ENCODE assay signal across 9 cellular contexts in genomic region chr7:44634839-44635591, GRCh38. TPM values are rescaled to one million over a fixed set of nuclear protein-coding genes. Genes with fewer than 3 reads are reported as not detected.
A peak's percentile ranks its signal among the peaks of the same experiment; 100 is the strongest.
DNase-seq lines count a peak whose midpoint lies in the region; ATAC-seq, FAIRE-seq and TF ChIP-seq lines count a peak whose summit lies in the region.
"Had no signal": no experiment of that assay in that cellular context is flagged by ENCODE, and none has a peak within 500 bp of the region (broad histone marks: within the 10 kb centered on the region; RNA-seq: fewer than 3 reads in every experiment).

No MANE protein-coding gene starts in this region.

- H3K9ac ChIP-seq in endothelial cell of umbilical vein (replicated peaks; ENCODE audit: extremely low read depth, insufficient read depth, low read length) = no peak overlapping the region

- H3K4me1 Mint-ChIP-seq in CD4-positive, alpha-beta T cell (ENCODE audit: low read depth) = peaks cover 85% of the 10 kb centered on the region
- peaks cover 86% of the 10 kb centered on the region in 2 donors for H3K4me1 Mint-ChIP-seq in natural killer cell

- H3K36me3 Mint-ChIP-seq in CD4-positive, alpha-beta T cell (ENCODE audit: low read depth) = peaks cover 6% of the 10 kb centered on the region
- no peaks in the 10 kb centered on the region for H3K36me3 Mint-ChIP-seq in natural killer cell

- BruUV-seq in endothelial cell of umbilical vein (replicated peaks; lab: Mats Ljungman, UMichigan) = no TSS peak

- no peaks in the 10 kb centered on the region for H3K9me3 ChIP-seq in CD4-positive, alpha-beta T cell (ENCODE audit: control insufficient read depth, low read length)
- H3K9me3 ChIP-seq in endothelial cell of umbilical vein (replicated peaks; ENCODE audit: control insufficient read depth, insufficient read depth, low read length) = no peaks in the 10 kb centered on the region

- no peaks in the 10 kb centered on the region for H3K36me3 ChIP-seq in endothelial cell of umbilical vein (ENCODE audit: control insufficient read depth in 2 of 2, extremely low read depth in 1 of 2, insufficient read depth in 2 of 2, low read length in 2 of 2)

- POLR2A ChIA-PET in CD4-positive, alpha-beta T cell (lab: Charles Lee) = interaction anchor here (0.7 to 13.5 kb wide), 7 partner anchors 11 to 213 kb away, joined by 3 to 229 read pairs (median 4); partner anchors contain the start of genes DDX56, H2AZ2, OGDH and TMED4
- POLR2A ChIA-PET in endothelial cell of umbilical vein (lab: Charles Lee) = interaction anchor here (0.6 kb wide), 1 partner anchor 103 kb away, joined by 4 read pairs; no protein-coding TSS in a partner anchor

- peak overlapping the region; percentile 96 for H3K27ac Mint-ChIP-seq in CD4-positive, alpha-beta T cell
- peak overlapping the region; percentile 72 to 94 for H3K27ac Mint-ChIP-seq in natural killer cell

- intact Hi-C loops in CD4-positive, alpha-beta T cell (cut with DNase I, micrococcal nuclease) = loop anchor here in 1 of 2 experiments (5.0 kb wide), 1 partner anchor 162 kb away; the partner anchor contains the start of gene PPIA
- intact Hi-C loops in endothelial cell of umbilical vein (cut with micrococcal nuclease) = no loop called here
- intact Hi-C loops in natural killer cell (cut with micrococcal nuclease) = loop anchor here (5.0 to 10.0 kb wide), 2 partner anchors 110 to 342 kb away; partner anchors contain the start of genes MYO1G and ZMIZ2

- dilution Hi-C loops in endothelial cell of umbilical vein (cut with MboI; ENCODE audit: extremely low pct_ligation_motif_present, low sequenced_read_pairs) = no loop called here

- peak overlapping the region; percentile 87 for H3K27ac ChIP-seq in CD4-positive, alpha-beta T cell (ENCODE audit: low read depth, low read length)
- H3K27ac ChIP-seq in endothelial cell of umbilical vein (ENCODE audit: insufficient read depth, low read depth, low read length) = peak overlapping the region; percentile 97

- TF ChIP-seq CTCF in CD4-positive, alpha-beta T cell (IDR thresholded peaks at IDR 0.05) = no peak
- TF ChIP-seq CTCF in endothelial cell of umbilical vein (IDR thresholded peaks at IDR 0.05; ENCODE audit: extremely low read depth in 1 of 2, insufficient read depth in 1 of 2, low read depth in 1 of 2, low read length in 2 of 2) (no peak), natural killer cell (IDR thresholded peaks at IDR 0.05) (no peak)

- no peaks in the 10 kb centered on the region for H3K27me3 Mint-ChIP-seq in CD4-positive, alpha-beta T cell
- H3K27me3 Mint-ChIP-seq in natural killer cell (ENCODE audit: low read depth in 2 of 2) = no peaks in the 10 kb centered on the region

- H4K20me1 ChIP-seq in endothelial cell of umbilical vein (replicated peaks; ENCODE audit: control insufficient read depth, extremely low read depth, insufficient read depth, low read length) = no peaks in the 10 kb centered on the region

- no peak for ATAC-seq in CD4-positive, alpha-beta T cell (ENCODE audit: poor library complexity)
- ATAC-seq in natural killer cell = peak in 2 of 3 donors; percentile 4 to 11
- no peak for ATAC-seq in HG03108 (IDR thresholded peaks at IDR 0.05; ENCODE audit: unreplicated experiment)
- no peak for ATAC-seq in HG02678 (IDR thresholded peaks at IDR 0.05; ENCODE audit: unreplicated experiment)

- FAIRE-seq in endothelial cell of umbilical vein (lab: Jason Lieb, UNC) = peak; percentile 53
- no peak for FAIRE-seq in urothelium cell line (lab: Jason Lieb, UNC)
- FAIRE-seq: G401.6 had no signal

- TF ChIP-seq POLR2A in endothelial cell of umbilical vein (IDR thresholded peaks at IDR 0.05; ENCODE audit: low read depth, low read length) = no peak

- H3K4me3 Mint-ChIP-seq in CD4-positive, alpha-beta T cell = peak overlapping the region; percentile 32
- peak overlapping the region; percentile 60 for H3K4me3 Mint-ChIP-seq in natural killer cell

- peaks cover 3% of the 10 kb centered on the region for H3K79me2 ChIP-seq in endothelial cell of umbilical vein (ENCODE audit: control insufficient read depth, insufficient read depth, low read length)

- no peaks in the 10 kb centered on the region for H3K27me3 ChIP-seq in CD4-positive, alpha-beta T cell (ENCODE audit: control insufficient read depth, insufficient read depth, low read length)
- H3K27me3 ChIP-seq in endothelial cell of umbilical vein (ENCODE audit: control insufficient read depth in 2 of 2, insufficient read depth in 2 of 2, low read length in 2 of 2) = no peaks in the 10 kb centered on the region

- peak in 1 of 10 experiments; percentile 21 for DNase-seq in CD4-positive, alpha-beta T cell
- DNase-seq in RPMI8226 = peak; percentile 47
- DNase-seq in endothelial cell of umbilical vein (ENCODE audit: low read depth, low spot score) = peak; percentile 62
- peak; percentile 35 for DNase-seq in natural killer cell
- no peak for DNase-seq in urothelium cell line (ENCODE audit: low spot score)
- DNase-seq in NCI-H1930 (lab: John Stamatoyannopoulos, UW) = no peak

- H3K9me1 ChIP-seq in endothelial cell of umbilical vein (replicated peaks; ENCODE audit: control insufficient read depth, extremely low read depth, insufficient read depth, low read length) = no peaks in the 10 kb centered on the region

- H3K9me3 Mint-ChIP-seq in CD4-positive, alpha-beta T cell = no peaks in the 10 kb centered on the region
- no peaks in the 10 kb centered on the region for H3K9me3 Mint-ChIP-seq in natural killer cell

- H2AFZ ChIP-seq in endothelial cell of umbilical vein (ENCODE audit: low read depth, low read length) = peak overlapping the region; percentile 0

- H3K4me3 ChIP-seq in endothelial cell of umbilical vein (replicated peaks in 1 of 3; ENCODE audit: insufficient read depth in 1 of 3, low read depth in 1 of 3, low read length in 3 of 3) = no peak overlapping the region

- H3K4me2 ChIP-seq in endothelial cell of umbilical vein (ENCODE audit: insufficient read depth, low read length) = peak overlapping the region; percentile 2

- peaks cover 53% of the 10 kb centered on the region for H3K4me1 ChIP-seq in endothelial cell of umbilical vein (ENCODE audit: control insufficient read depth, extremely low read depth, insufficient read depth, low read length)

- CTCF ChIA-PET in CD4-positive, alpha-beta T cell (lab: Charles Lee) = interaction anchor here (0.7 kb wide), 1 partner anchor 18 kb away, joined by 3 read pairs; no protein-coding TSS in a partner anchor
- CTCF ChIA-PET in endothelial cell of umbilical vein (lab: Charles Lee) = interaction anchor here (0.9 to 1.4 kb wide), 3 partner anchors 13 to 159 kb away, joined by 3 to 4 read pairs (median 3); no protein-coding TSS in a partner anchor

TF ChIP-seq in endothelial cell of umbilical vein, 7 proteins besides CTCF, POLR2A, EP300 and RAD21:
- TF ChIP-seq GATA2 (IDR thresholded peaks at IDR 0.05; ENCODE audit: insufficient read depth, insufficient read length, low read depth, low read length) = no peak
- TF ChIP-seq, protein P1, sequence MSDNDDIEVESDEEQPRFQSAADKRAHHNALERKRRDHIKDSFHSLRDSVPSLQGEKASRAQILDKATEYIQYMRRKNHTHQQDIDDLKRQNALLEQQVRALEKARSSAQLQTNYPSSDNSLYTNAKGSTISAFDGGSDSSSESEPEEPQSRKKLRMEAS (IDR thresholded peaks at IDR 0.05; ENCODE audit: insufficient read depth, insufficient read length) = peak; percentile 68

RNA-seq across cellular contexts. Expression of gene OGDH, which starts 28.6 kb away (rescaled TPM):
- 10 to 100 TPM; 39.8 to 43.8 TPM for total RNA-seq in CD4-positive, alpha-beta T cell
- 81.4 and 88.9 TPM in 2 replicates for total RNA-seq in endothelial cell of umbilical vein
- polyA plus RNA-seq in endothelial cell of umbilical vein = 86.2 and 92.9 TPM in 2 replicates
- polyA plus RNA-seq in endothelial cell of umbilical vein (2011; cell fraction: cytosol; rRNA removed) = 62.8 and 63.1 TPM in 2 replicates
- 73.0 and 74.0 TPM in 2 replicates for polyA plus RNA-seq in endothelial cell of umbilical vein (2011; cell fraction: nucleus; rRNA removed)
- 71.1 and 71.5 TPM in 2 replicates for polyA plus RNA-seq in endothelial cell of umbilical vein (2012)
- polyA minus RNA-seq in endothelial cell of umbilical vein = 116 and 124 TPM in 2 replicates
- 62.9 TPM for polyA minus RNA-seq in endothelial cell of umbilical vein (2011; cell fraction: cytosol; rRNA and poly(A)+ RNA removed)
- polyA minus RNA-seq in endothelial cell of umbilical vein (2011; cell fraction: nucleus; rRNA and poly(A)+ RNA removed) = 42.9 and 50.1 TPM in 2 replicates
- 10 to 100 TPM; 69.2 to 86.7 (median 81.4) TPM for total RNA-seq in natural killer cell

RNA-seq across cellular contexts. Expression of gene TMED4, which starts 53.0 kb away (rescaled TPM):
- total RNA-seq in CD4-positive, alpha-beta T cell = 100 to 1,000 TPM; 134 to 138 TPM
- total RNA-seq in endothelial cell of umbilical vein (63.4 and 65.4 TPM in 2 replicates), natural killer cell (100 to 1,000 TPM in 1 of 3 donors, 10 to 100 TPM in 2; 93.1 to 101 (median 94.1) TPM)
- 89.7 and 116 TPM in 2 replicates for polyA plus RNA-seq in endothelial cell of umbilical vein
- 48.1 and 59.8 TPM in 2 replicates for polyA plus RNA-seq in endothelial cell of umbilical vein (2011; cell fraction: cytosol; rRNA removed)
- polyA plus RNA-seq in endothelial cell of umbilical vein (2011; cell fraction: nucleus; rRNA removed) = 140 and 162 TPM in 2 replicates
- 44.3 and 46.6 TPM in 2 replicates for polyA plus RNA-seq in endothelial cell of umbilical vein (2012)
- polyA minus RNA-seq in endothelial cell of umbilical vein = 61.7 and 62.7 TPM in 2 replicates
- polyA minus RNA-seq in endothelial cell of umbilical vein (2011; cell fraction: cytosol; rRNA and poly(A)+ RNA removed) = 102 TPM
- polyA minus RNA-seq in endothelial cell of umbilical vein (2011; cell fraction: nucleus; rRNA and poly(A)+ RNA removed) = 42.7 and 55.5 TPM in 2 replicates

Comparison
In these comparisons a context has a peak if more than half of its experiments do, and no peak if none do; other contexts are left out.
1. ATAC-seq: peak in natural killer cell (2 of 3); none in CD4-positive, alpha-beta T cell (single experiment), HG03108 (single experiment) and HG02678 (single experiment).
2. DNase-seq: peak in RPMI8226 (single experiment), endothelial cell of umbilical vein (single experiment) and natural killer cell (single experiment); none in urothelium cell line (single experiment) and NCI-H1930 (0 of 2).